ENCODE assay signal across 25 cellular contexts in the genomic region with DNA sequence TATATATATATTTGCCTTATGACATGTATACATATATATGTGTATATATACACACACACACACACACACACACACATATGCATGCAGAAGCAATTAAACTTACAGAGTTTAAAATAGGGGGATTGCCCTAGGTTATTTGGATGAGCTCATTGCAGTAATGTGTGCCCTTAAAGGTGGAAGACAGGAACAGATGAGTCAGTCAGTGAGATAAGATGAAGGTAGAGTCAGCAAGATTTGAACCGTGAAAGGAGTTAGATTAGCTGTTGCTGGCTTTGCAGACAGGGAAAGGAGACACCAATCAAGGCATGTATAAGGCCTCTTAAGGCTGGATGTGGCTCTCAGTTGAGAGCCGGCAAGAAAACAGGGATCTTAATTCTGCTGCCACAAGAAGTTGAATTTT.
DNase-seq lines count a peak whose midpoint lies in the region; ATAC-seq and TF ChIP-seq lines count a peak whose summit lies in the region.
"Had no signal": no experiment of that assay in that cellular context is flagged by ENCODE, and none has a peak within 500 bp of the region (broad histone marks: within the 10 kb centered on the region; RNA-seq: fewer than 3 reads in every experiment).

No MANE protein-coding gene starts in this region.

- H2BK12ac ChIP-seq in H9 (ENCODE audit: insufficient read length, low read depth, low read length): no peak overlapping the region

- H3K56ac ChIP-seq in H9 (ENCODE audit: insufficient read length, low read depth, low read length): no peak overlapping the region

- no peak overlapping the region for H3K14ac ChIP-seq in H9 (ENCODE audit: insufficient read depth, low read length)

- no peak overlapping the region for H3K9ac ChIP-seq in H9 (ENCODE audit: extremely low read depth, insufficient read length, low read length)

- H4K8ac ChIP-seq in H9 (replicated peaks; ENCODE audit: insufficient read length, low read depth, low read length): no peak overlapping the region

- H3K27ac ChIP-seq in H9 (ENCODE audit: insufficient read length, low read depth, low read length) (peak overlapping the region; percentile 32), PC-9 (peak overlapping the region; percentile 67), dorsolateral prefrontal cortex (no peak overlapping the region)
- H3K27ac ChIP-seq: adrenal gland, cardiac muscle cell, pancreas, sigmoid colon, SJSA1, tibial artery, WERI-Rb-1 had no signal

- no peak overlapping the region for H3K18ac ChIP-seq in H9 (ENCODE audit: insufficient read length, low read depth, low read length)

- no peaks in the 10 kb centered on the region for H3K79me2 ChIP-seq in H9 (ENCODE audit: insufficient read depth, low read length)
- H3K79me2 ChIP-seq in PC-9 (ENCODE audit: low read depth): no peaks in the 10 kb centered on the region

- WGBS in H9 (ENCODE audit: extremely low coverage, insufficient read length, low lambda C conversion rate): no CpG with 5 or more reads among the region's 2 CpGs

- no peaks in the 10 kb centered on the region for H3K27me3 ChIP-seq in H9 (ENCODE audit: insufficient read depth, low read length)
- no peaks in the 10 kb centered on the region for H3K27me3 ChIP-seq in PC-9 (ENCODE audit: insufficient read depth, low read depth)
- peaks cover 0 to 5% (median 0%) of the 10 kb centered on the region in 45 donors for H3K27me3 ChIP-seq in dorsolateral prefrontal cortex
- H3K27me3 ChIP-seq: adrenal gland, cardiac muscle cell, pancreas, sigmoid colon, SJSA1, tibial artery had no signal

- peaks cover 4% of the 10 kb centered on the region for H3K9me2 ChIP-seq in PC-9 (ENCODE audit: insufficient read depth)

- POLR2A ChIA-PET in PC-9 (lab: Charles Lee; ENCODE audit: unreplicated experiment): interaction anchor here (0.6 kb wide), 2 partner anchors 118 to 990 kb away, joined by 5 to 6 read pairs; no protein-coding TSS in a partner anchor

- H4K20me1 ChIP-seq in H9 (ENCODE audit: control insufficient read depth, insufficient read depth, insufficient read length) (no peaks in the 10 kb centered on the region), PC-9 (ENCODE audit: insufficient read depth) (no peaks in the 10 kb centered on the region)

- no peaks in the 10 kb centered on the region for H3K27me3 Mint-ChIP-seq in H9 (ENCODE audit: low read depth)
- H3K27me3 Mint-ChIP-seq: stimulated activated memory B cell treated with anti-CD40 and anti-IgM and Interleukin-4, amounts not matched to agents 10 μg/mL and 1 μg/mL and 100 μg/mL, for 72 hours had no signal

- H3K4me2 ChIP-seq in H9 (ENCODE audit: insufficient read depth, insufficient read length, low read length) (no peak overlapping the region), PC-9 (no peak overlapping the region)

- H3K36me3 ChIP-seq in PC-9 (ENCODE audit: low read depth): no peaks in the 10 kb centered on the region
- H3K36me3 ChIP-seq: adrenal gland, cardiac muscle cell, pancreas, sigmoid colon, SJSA1, tibial artery, WERI-Rb-1 had no signal

- H3K23ac ChIP-seq in H9 (ENCODE audit: insufficient read length, low read depth, low read length): no peak overlapping the region

- peaks cover 23 to 29% of the 10 kb centered on the region in 2 experiments for H3K4me1 Mint-ChIP-seq in H9
- H3K4me1 Mint-ChIP-seq: stimulated activated memory B cell treated with anti-CD40 and anti-IgM and Interleukin-4, amounts not matched to agents 10 μg/mL and 1 μg/mL and 100 μg/mL, for 72 hours had no signal

- H3K27ac Mint-ChIP-seq in H9: peak overlapping the region in 2 of 3 experiments; percentile 17 to 36; a peak in 2 of 7 replicates
- H3K27ac Mint-ChIP-seq: CD8-positive, alpha-beta T cell; natural killer cell; stimulated activated memory B cell treated with anti-CD40 and anti-IgM and Interleukin-4, amounts not matched to agents 10 μg/mL and 1 μg/mL and 100 μg/mL, for 72 hours had no signal

- H4K5ac ChIP-seq in H9 (ENCODE audit: insufficient read length, low read depth, low read length): no peak overlapping the region

- H2BK20ac ChIP-seq in H9 (ENCODE audit: low read depth, low read length, poor library complexity, severe bottlenecking): no peak overlapping the region

- H2AFZ ChIP-seq in H9 (ENCODE audit: low read length) (peak overlapping the region; percentile 40), PC-9 (peak overlapping the region; percentile 53; the same call in 1 of the 2 replicates)

- H3K4ac ChIP-seq in H9 (ENCODE audit: low read depth, low read length): no peak overlapping the region

- H3K9me3 ChIP-seq in H9 (ENCODE audit: control insufficient read depth, low read depth, low read length): no peaks in the 10 kb centered on the region
- peaks cover 15% of the 10 kb centered on the region for H3K9me3 ChIP-seq in PC-9 (ENCODE audit: insufficient read depth, low read depth)
- H3K9me3 ChIP-seq: adrenal gland, pancreas, sigmoid colon, SJSA1, tibial artery had no signal

- no TSS peak for BruUV-seq in PC-9 (replicated peaks; lab: Mats Ljungman, UMichigan)

- H3T11ph ChIP-seq in H9 (ENCODE audit: low read length): no peak overlapping the region

- H3K9me3 Mint-ChIP-seq in H9: no peaks in the 10 kb centered on the region

- no peak overlapping the region for H2BK15ac ChIP-seq in H9 (ENCODE audit: low read depth, low read length)

- H3K4me3 Mint-ChIP-seq in H9: no peak overlapping the region
- H3K4me3 Mint-ChIP-seq: CD8-positive, alpha-beta T cell; natural killer cell; stimulated activated memory B cell treated with anti-CD40 and anti-IgM and Interleukin-4, amounts not matched to agents 10 μg/mL and 1 μg/mL and 100 μg/mL, for 72 hours had no signal

- no peak overlapping the region for H2BK120ac ChIP-seq in H9 (ENCODE audit: low read depth, low read length, poor library complexity, severe bottlenecking)

- DNase-seq in H9: no peak
- peak in 1 of 2 experiments; percentile 65 for DNase-seq in PC-9
- DNase-seq in epithelial cell of esophagus (ENCODE audit: low read depth): peak; percentile 82
- peak; percentile 47 for DNase-seq in renal cortical epithelial cell (ENCODE audit: low read depth)
- DNase-seq in dorsolateral prefrontal cortex: no peak
- DNase-seq in posterior cingulate gyrus: no peak
- DNase-seq: activated effector memory CD4-positive, alpha-beta T cell treated with anti-CD3 and anti-CD28 coated beads, Interleukin-2, amount 50 U/mL, for 16 hours; adrenal gland; CD8-positive, alpha-beta T cell; DMS79 treated with DMSO at 0.1 percent for 48 hours; erythroblast; foreskin melanocyte; MM.1S; natural killer cell; NCI-H2171; NCI-H526 treated with DMSO at 0.1 percent for 48 hours; pancreas; sigmoid colon; T-helper 2 cell; tibial artery; WERI-Rb-1 had no signal

- no peaks in the 10 kb centered on the region for H3K79me1 ChIP-seq in H9 (ENCODE audit: insufficient read depth, low read depth, low read length, poor library complexity, severe bottlenecking)

- no peak overlapping the region for H4K91ac ChIP-seq in H9 (ENCODE audit: insufficient read length, low read depth, low read length)

- peaks cover 44% of the 10 kb centered on the region for H3F3A ChIP-seq in PC-9 (ENCODE audit: insufficient read depth, low read depth)

- H3K4me3 ChIP-seq in PC-9: no peak overlapping the region
- no peak overlapping the region for H3K4me3 ChIP-seq in epithelial cell of esophagus (ENCODE audit: low read length)
- no peak overlapping the region for H3K4me3 ChIP-seq in dorsolateral prefrontal cortex
- H3K4me3 ChIP-seq: adrenal gland, cardiac muscle cell, pancreas, sigmoid colon, SJSA1, tibial artery had no signal

- no peaks in the 10 kb centered on the region for H3K36me3 Mint-ChIP-seq in H9 (ENCODE audit: insufficient read depth in 1 of 3, low read depth in 3 of 3)
- H3K36me3 Mint-ChIP-seq: CD8-positive, alpha-beta T cell; natural killer cell; stimulated activated memory B cell treated with anti-CD40 and anti-IgM and Interleukin-4, amounts not matched to agents 10 μg/mL and 1 μg/mL and 100 μg/mL, for 72 hours had no signal

- ATAC-seq in HG02852 (IDR thresholded peaks at IDR 0.05; ENCODE audit: unreplicated experiment): no peak
- ATAC-seq: CD8-positive, alpha-beta T cell; natural killer cell; stimulated activated memory B cell treated with anti-CD40 and anti-IgM and Interleukin-4, amounts not matched to agents 10 μg/mL and 1 μg/mL and 100 μg/mL, for 72 hours had no signal

- H2BK5ac ChIP-seq in H9 (ENCODE audit: insufficient read length, low read length): no peak overlapping the region

- CTCF ChIA-PET in PC-9 (lab: Charles Lee): no interaction called here

- H3K23me2 ChIP-seq in H9 (ENCODE audit: insufficient read length, low read depth, low read length, poor library complexity, severe bottlenecking): no peaks in the 10 kb centered on the region

- intact Hi-C loops in PC-9 (cut with micrococcal nuclease; ENCODE audit: unreplicated experiment): loop anchor here (10.0 kb wide), 1 partner anchor 514 kb away; no protein-coding TSS in a partner anchor
- intact Hi-C loops in dorsolateral prefrontal cortex (cut with DNase I): no loop called here
- intact Hi-C loops in posterior cingulate gyrus (cut with DNase I): no loop called here

- no peaks in the 10 kb centered on the region; the same call in 1 of the 2 replicates for H3K4me1 ChIP-seq in H9 (ENCODE audit: insufficient read depth, low read length)
- peaks cover 63% of the 10 kb centered on the region for H3K4me1 ChIP-seq in PC-9 (replicated peaks; ENCODE audit: insufficient read depth)
- H3K4me1 ChIP-seq: pancreas, sigmoid colon, SJSA1, tibial artery had no signal

- TF ChIP-seq CTCF in H9 (conservative IDR thresholded peaks at IDR 0.05): no peak
- TF ChIP-seq CTCF in PC-9 (conservative IDR thresholded peaks at IDR 0.05): no peak
- no peak for TF ChIP-seq CTCF in epithelial cell of esophagus (IDR thresholded peaks at IDR 0.05; ENCODE audit: insufficient read depth, low read depth, low read length, missing control alignments)
- TF ChIP-seq CTCF in dorsolateral prefrontal cortex (IDR thresholded peaks at IDR 0.05 in 54 of 56, conservative IDR thresholded peaks at IDR 0.05 in 2 of 56; ENCODE audit: low read depth in 1 of 56, partially characterized antibody in 56 of 56): no peak

- no peak overlapping the region for H2AK5ac ChIP-seq in H9 (ENCODE audit: insufficient read length, low read length)

Comparison
In these comparisons a context has a peak if more than half of its experiments do, and no peak if none do; other contexts are left out.
1. DNase-seq: peak in epithelial cell of esophagus (single experiment) and renal cortical epithelial cell (single experiment); none in H9 (single experiment), dorsolateral prefrontal cortex (0 of 10) and posterior cingulate gyrus (0 of 10).
2. H3K27ac ChIP-seq: peak in H9 (single experiment) and PC-9 (single experiment); none in dorsolateral prefrontal cortex (0 of 59).